29 cellular contexts compared by ENCODE assay signal in genomic region chr10:42896735-42897134, GRCh38.
"Had no signal": no experiment of that assay in that cellular context is flagged by ENCODE, and none has a peak within 500 bp of the region (broad histone marks: within the 10 kb centered on the region; RNA-seq: fewer than 3 reads in every experiment).

No MANE protein-coding gene starts in this region.

- H3K4me3 Mint-ChIP-seq: mesothelial cell of epicardium, nephron progenitor cell had no signal

- H3K36me3 Mint-ChIP-seq: mesothelial cell of epicardium had no signal

- H3K4me1 Mint-ChIP-seq: mesothelial cell of epicardium, nephron progenitor cell had no signal

- H3K27ac Mint-ChIP-seq: mesothelial cell of epicardium, nephron progenitor cell had no signal

- H3K4me3 ChIP-seq: dorsolateral prefrontal cortex, gastroesophageal sphincter, heart right ventricle, mucosa of descending colon, prostate gland, right atrium auricular region, smooth muscle cell, thoracic aorta, tibial nerve, upper lobe of left lung, uterus had no signal

- DNase-seq: dorsolateral prefrontal cortex; effector CD4-positive, alpha-beta T cell; foreskin keratinocyte; heart right ventricle; hypothalamus; mesenchymal stem cell; mucosa of descending colon; naive B cell; nephron progenitor cell; nucleus accumbens; stimulated activated CD4-positive, alpha-beta T cell treated with anti-CD3 and anti-CD28 coated beads, Interleukin-12 subunit alpha, Interleukin-12 subunit beta, amount 100 ng/mL, for 4 hours; stimulated activated CD4-positive, alpha-beta T cell treated with anti-CD3 and anti-CD28 coated beads, Interleukin-1b, Interleukin-23, amount 100 ng/mL, for 48 hours; stimulated activated CD4-positive, alpha-beta T cell treated with anti-CD3 and anti-CD28 coated beads, Interleukin-4, amount 100 ng/mL, for 1 hour; stimulated activated CD8-positive, alpha-beta memory T cell treated with anti-CD3 and anti-CD28 coated beads, Interleukin-4, amount 100 ng/mL, for 48 hours; stimulated activated naive CD4-positive, alpha-beta T cell treated with Interleukin-2 at 50 U/mL for 16 hours; upper lobe of left lung; uterus had no signal

- FAIRE-seq: colon, keratinocyte had no signal

- ATAC-seq: esophagus mucosa, foreskin keratinocyte, gastroesophageal sphincter, heart right ventricle, left lobe of liver, mucosa of descending colon, sciatic nerve had no signal
